In the genomic region with DNA sequence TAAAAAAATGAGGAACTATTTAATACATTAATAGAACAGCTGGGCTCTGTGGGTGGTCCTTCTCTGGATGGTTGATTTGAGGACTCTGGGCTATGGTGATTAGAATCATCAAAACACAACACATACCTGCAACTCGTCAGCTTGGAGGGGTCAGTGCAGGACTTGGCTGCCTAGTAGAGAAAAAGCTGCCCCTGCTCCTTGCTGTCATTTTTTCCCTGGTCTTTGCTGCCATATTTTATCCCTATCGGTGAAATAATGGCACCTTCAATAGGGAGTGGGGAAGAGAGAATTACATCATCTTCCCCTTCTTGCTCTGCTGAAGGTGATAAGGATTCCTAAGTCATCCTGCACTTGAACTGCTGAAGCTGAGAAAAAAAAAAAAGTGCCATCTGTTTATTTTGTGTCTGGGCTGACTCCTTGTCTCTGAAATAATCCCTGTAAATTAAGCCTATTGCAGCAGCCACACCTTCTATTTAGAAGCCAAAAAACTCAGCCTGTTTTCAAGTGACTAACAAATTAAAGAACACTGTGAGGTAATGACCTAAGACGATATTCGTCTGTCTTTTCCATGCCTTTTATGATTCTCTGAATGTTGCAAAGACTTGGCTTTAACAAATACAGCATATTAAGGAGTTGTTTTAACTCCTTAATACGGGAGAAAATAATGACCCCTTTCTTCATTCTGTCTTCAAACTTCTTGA, we compare ENCODE assay signal across 1 cellular context.
TF ChIP-seq lines count a peak whose summit lies in the region.

No MANE protein-coding gene starts in this region.

TF ChIP-seq in IMR-90, 13 proteins besides CTCF, POLR2A, EP300 and RAD21:
- no peak for TF ChIP-seq BHLHE40 (IDR thresholded peaks at IDR 0.05; ENCODE audit: low read depth, low read length)
- TF ChIP-seq, protein P1, sequence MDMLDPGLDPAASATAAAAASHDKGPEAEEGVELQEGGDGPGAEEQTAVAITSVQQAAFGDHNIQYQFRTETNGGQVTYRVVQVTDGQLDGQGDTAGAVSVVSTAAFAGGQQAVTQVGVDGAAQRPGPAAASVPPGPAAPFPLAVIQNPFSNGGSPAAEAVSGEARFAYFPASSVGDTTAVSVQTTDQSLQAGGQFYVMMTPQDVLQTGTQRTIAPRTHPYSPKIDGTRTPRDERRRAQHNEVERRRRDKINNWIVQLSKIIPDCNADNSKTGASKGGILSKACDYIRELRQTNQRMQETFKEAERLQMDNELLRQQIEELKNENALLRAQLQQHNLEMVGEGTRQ (IDR thresholded peaks at IDR 0.05; ENCODE audit: low read depth, low read length), result no peak
- no peak for TF ChIP-seq MAFK (IDR thresholded peaks at IDR 0.05; ENCODE audit: low read depth, low read length)
- TF ChIP-seq RFX5 (IDR thresholded peaks at IDR 0.05; ENCODE audit: low read depth, low read length), result no peak
- TF ChIP-seq RCOR1 (IDR thresholded peaks at IDR 0.05; ENCODE audit: insufficient replicate concordance, low read length), result no peak
- no peak for TF ChIP-seq SMC3 (IDR thresholded peaks at IDR 0.05; ENCODE audit: low read depth, low read length)
- no peak for TF ChIP-seq NFE2L2 (IDR thresholded peaks at IDR 0.05; ENCODE audit: low read depth, low read length)
- TF ChIP-seq FOS (IDR thresholded peaks at IDR 0.05; ENCODE audit: low read depth, low read length), result no peak
- no peak for TF ChIP-seq CHD1 (IDR thresholded peaks at IDR 0.05; ENCODE audit: low read depth, low read length)
- TF ChIP-seq MAZ (IDR thresholded peaks at IDR 0.05; ENCODE audit: borderline replicate concordance, low read depth, low read length), result no peak
- no peak for TF ChIP-seq MXI1 (IDR thresholded peaks at IDR 0.05; ENCODE audit: borderline replicate concordance, low read depth, low read length)
- TF ChIP-seq, protein P2, sequence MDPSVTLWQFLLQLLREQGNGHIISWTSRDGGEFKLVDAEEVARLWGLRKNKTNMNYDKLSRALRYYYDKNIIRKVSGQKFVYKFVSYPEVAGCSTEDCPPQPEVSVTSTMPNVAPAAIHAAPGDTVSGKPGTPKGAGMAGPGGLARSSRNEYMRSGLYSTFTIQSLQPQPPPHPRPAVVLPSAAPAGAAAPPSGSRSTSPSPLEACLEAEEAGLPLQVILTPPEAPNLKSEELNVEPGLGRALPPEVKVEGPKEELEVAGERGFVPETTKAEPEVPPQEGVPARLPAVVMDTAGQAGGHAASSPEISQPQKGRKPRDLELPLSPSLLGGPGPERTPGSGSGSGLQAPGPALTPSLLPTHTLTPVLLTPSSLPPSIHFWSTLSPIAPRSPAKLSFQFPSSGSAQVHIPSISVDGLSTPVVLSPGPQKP (IDR thresholded peaks at IDR 0.05; ENCODE audit: borderline replicate concordance, low read depth, low read length), result no peak
- TF ChIP-seq CEBPB (IDR thresholded peaks at IDR 0.05; ENCODE audit: low read depth, low read length), result no peak
